10 cellular contexts compared by ENCODE assay signal in genomic region chr5:136018814-136019777, GRCh38. TPM values are rescaled to one million over a fixed set of nuclear protein-coding genes. Genes with fewer than 3 reads are reported as not detected.
DNase-seq lines count a peak whose midpoint lies in the region; ATAC-seq, FAIRE-seq and TF ChIP-seq lines count a peak whose summit lies in the region.
"Had no signal": no experiment of that assay in that cellular context is flagged by ENCODE, and none has a peak within 500 bp of the region (broad histone marks: within the 10 kb centered on the region; RNA-seq: fewer than 3 reads in every experiment).

No MANE protein-coding gene starts in this region.

- no peak overlapping the region for H3K4me2 ChIP-seq in keratinocyte (ENCODE audit: control insufficient read depth, extremely low read depth, insufficient read depth, low read depth, low read length)

- H3K36me3 Mint-ChIP-seq in activated CD8-positive, alpha-beta T cell treated with anti-CD3 and anti-CD28 coated beads, Interleukin-2, amount 10 ng/mL, durations not matched to agents 7 days and 5 days (ENCODE audit: low read depth), result no peaks in the 10 kb centered on the region

- POLR2A ChIA-PET in activated CD8-positive, alpha-beta T cell treated with anti-CD3 and anti-CD28 coated beads, Interleukin-2, amount 10 ng/mL, durations not matched to agents 7 days and 5 days (lab: Charles Lee), result no interaction called here

- intact Hi-C loops in dorsolateral prefrontal cortex (cut with DNase I) (no loop called here), body of pancreas (cut with DNase I) (no loop called here)

- peak; percentile 99 for DNase-seq in HFF-Myc (ENCODE audit: extremely low read depth, low read depth)
- DNase-seq in astrocyte of the cerebellum (ENCODE audit: low read depth), result peak; percentile 99
- no peak for DNase-seq in keratinocyte (ENCODE audit: low read depth, low spot score)
- peak; percentile 31 for DNase-seq in thoracic aorta (ENCODE audit: low spot score)
- no peak for DNase-seq in SW480 (ENCODE audit: low spot score)
- DNase-seq in dorsolateral prefrontal cortex, result no peak
- DNase-seq in activated CD8-positive, alpha-beta T cell treated with anti-CD3 and anti-CD28 coated beads, Interleukin-2, amount 10 ng/mL, durations not matched to agents 7 days and 5 days, result no peak
- DNase-seq in body of pancreas, result no peak
- DNase-seq: NCI-H748 treated with DMSO at 0.1 percent for 48 hours had no signal

- CTCF ChIA-PET in activated CD8-positive, alpha-beta T cell treated with anti-CD3 and anti-CD28 coated beads, Interleukin-2, amount 10 ng/mL, durations not matched to agents 7 days and 5 days (lab: Charles Lee), result no interaction called here

- H4K20me1 ChIP-seq in keratinocyte (ENCODE audit: control insufficient read depth, extremely low read depth, insufficient read depth, low read length), result no peaks in the 10 kb centered on the region

- H3K4me1 ChIP-seq in keratinocyte (ENCODE audit: control insufficient read depth, extremely low read depth, insufficient read depth, low read length) (peaks cover 69% of the 10 kb centered on the region), thoracic aorta (ENCODE audit: control insufficient read depth in 1 of 2, low read depth in 2 of 2) (peaks cover 28 to 87% of the 10 kb centered on the region in 2 donors), body of pancreas (peaks cover 5% of the 10 kb centered on the region)

- in situ Hi-C loops in astrocyte of the cerebellum (cut with HindIII; ENCODE audit: low sequenced_read_pairs), result loop anchor here (5.0 kb wide), 1 partner anchor 42 kb away; no protein-coding TSS in a partner anchor

- H3K9me3 ChIP-seq in keratinocyte (ENCODE audit: control insufficient read depth, low read depth, low read length) (no peaks in the 10 kb centered on the region), thoracic aorta (no peaks in the 10 kb centered on the region), body of pancreas (no peaks in the 10 kb centered on the region)

- H3K79me2 ChIP-seq in keratinocyte (ENCODE audit: control insufficient read depth, insufficient read depth, low read length), result no peaks in the 10 kb centered on the region

- no peak for ATAC-seq in thoracic aorta (ENCODE audit: insufficient number of reproducible peaks, low FRiP score, low read depth)
- ATAC-seq in activated CD8-positive, alpha-beta T cell treated with anti-CD3 and anti-CD28 coated beads, Interleukin-2, amount 10 ng/mL, durations not matched to agents 7 days and 5 days, result no peak
- ATAC-seq in body of pancreas, result no peak

- H3K9me1 ChIP-seq in keratinocyte (ENCODE audit: control insufficient read depth, extremely low read depth, insufficient read depth, low read length), result no peaks in the 10 kb centered on the region

- TF ChIP-seq POLR2A in body of pancreas (IDR thresholded peaks at IDR 0.05), result no peak

- dilution Hi-C loops in keratinocyte (cut with MboI; ENCODE audit: extremely low pct_ligation_motif_present, low sequenced_read_pairs), result no loop called here

- H3K4me1 Mint-ChIP-seq in activated CD8-positive, alpha-beta T cell treated with anti-CD3 and anti-CD28 coated beads, Interleukin-2, amount 10 ng/mL, durations not matched to agents 7 days and 5 days (ENCODE audit: low read depth), result no peaks in the 10 kb centered on the region

- peak overlapping the region; percentile 29 for H3K9ac ChIP-seq in keratinocyte (ENCODE audit: control insufficient read depth, extremely low read depth, insufficient read depth, low read length)

- no peak overlapping the region for H3K4me3 Mint-ChIP-seq in activated CD8-positive, alpha-beta T cell treated with anti-CD3 and anti-CD28 coated beads, Interleukin-2, amount 10 ng/mL, durations not matched to agents 7 days and 5 days

- H3K36me3 ChIP-seq in keratinocyte (ENCODE audit: control insufficient read depth in 2 of 2, extremely low read depth in 1 of 2, insufficient read depth in 2 of 2, low read length in 2 of 2), result no peaks in the 10 kb centered on the region
- no peaks in the 10 kb centered on the region for H3K36me3 ChIP-seq in thoracic aorta
- no peaks in the 10 kb centered on the region for H3K36me3 ChIP-seq in body of pancreas (replicated peaks in 1 of 2; ENCODE audit: insufficient read depth in 1 of 2, low read depth in 2 of 2)

- no peak overlapping the region for H3K4me3 ChIP-seq in HFF-Myc (replicated peaks; ENCODE audit: low read depth, low read length)
- no peak overlapping the region for H3K4me3 ChIP-seq in astrocyte of the cerebellum (ENCODE audit: low read depth, low read length)
- H3K4me3 ChIP-seq in keratinocyte (ENCODE audit: control insufficient read depth in 2 of 3, extremely low read depth in 1 of 3, insufficient read depth in 2 of 3, low read depth in 1 of 3, low read length in 3 of 3), result no peak overlapping the region
- H3K4me3 ChIP-seq in thoracic aorta, result no peak overlapping the region
- peak overlapping the region in 1 of 59 donors; percentile 1 for H3K4me3 ChIP-seq in dorsolateral prefrontal cortex
- H3K4me3 ChIP-seq in body of pancreas, result no peak overlapping the region

- no peaks in the 10 kb centered on the region for H3K27me3 ChIP-seq in keratinocyte (ENCODE audit: control insufficient read depth, extremely low read depth, insufficient read depth, low read length)
- H3K27me3 ChIP-seq in thoracic aorta (replicated peaks; ENCODE audit: insufficient read depth), result no peaks in the 10 kb centered on the region
- peaks cover 0 to 13% (median 0%) of the 10 kb centered on the region in 45 donors for H3K27me3 ChIP-seq in dorsolateral prefrontal cortex
- no peaks in the 10 kb centered on the region for H3K27me3 ChIP-seq in body of pancreas

- peaks cover 34% of the 10 kb centered on the region for H3K27me3 Mint-ChIP-seq in activated CD8-positive, alpha-beta T cell treated with anti-CD3 and anti-CD28 coated beads, Interleukin-2, amount 10 ng/mL, durations not matched to agents 7 days and 5 days (ENCODE audit: low read depth)

- no peak overlapping the region for H3K27ac ChIP-seq in keratinocyte (ENCODE audit: control insufficient read depth, insufficient read depth, low read length)
- H3K27ac ChIP-seq in thoracic aorta, result peak overlapping the region in 1 of 2 donors; percentile 19
- H3K27ac ChIP-seq in dorsolateral prefrontal cortex, result no peak overlapping the region
- no peak overlapping the region for H3K27ac ChIP-seq in body of pancreas

- H2AFZ ChIP-seq in keratinocyte (ENCODE audit: control insufficient read depth, low read length), result no peak overlapping the region

- TF ChIP-seq CTCF in HFF-Myc (IDR thresholded peaks at IDR 0.05; ENCODE audit: low read depth, low read length, missing control alignments) (peak; percentile 50), astrocyte of the cerebellum (IDR thresholded peaks at IDR 0.05; ENCODE audit: low read depth, low read length, missing control alignments) (peak; percentile 53), keratinocyte (optimal IDR thresholded peaks at IDR 0.05 in 1 of 3, IDR thresholded peaks at IDR 0.05 in 1 of 3, conservative IDR thresholded peaks at IDR 0.05 in 1 of 3; ENCODE audit: extremely low read depth in 1 of 3, insufficient read depth in 2 of 3, low read length in 3 of 3) (no peak), thoracic aorta (IDR thresholded peaks at IDR 0.05) (no peak), dorsolateral prefrontal cortex (IDR thresholded peaks at IDR 0.05 in 54 of 56, conservative IDR thresholded peaks at IDR 0.05 in 2 of 56; ENCODE audit: low read depth in 1 of 56, partially characterized antibody in 56 of 56) (no peak), body of pancreas (IDR thresholded peaks at IDR 0.05) (no peak)

- no peaks in the 10 kb centered on the region for H3K9me3 Mint-ChIP-seq in activated CD8-positive, alpha-beta T cell treated with anti-CD3 and anti-CD28 coated beads, Interleukin-2, amount 10 ng/mL, durations not matched to agents 7 days and 5 days (ENCODE audit: insufficient read depth)

- 66 to 73% methylated on average over 11 of the region's 11 CpGs for WGBS in body of pancreas, 2 donors

- H3K27ac Mint-ChIP-seq in activated CD8-positive, alpha-beta T cell treated with anti-CD3 and anti-CD28 coated beads, Interleukin-2, amount 10 ng/mL, durations not matched to agents 7 days and 5 days, result no peak overlapping the region

- no peak for FAIRE-seq in keratinocyte (lab: Jason Lieb, UNC)
- FAIRE-seq: GM18507 had no signal

RNA-seq across cellular contexts. Expression of gene TGFBI, which starts 9.7 kb away (rescaled TPM):
- 270 to 490 TPM (median 379 TPM) in 3 replicates for polyA plus RNA-seq in keratinocyte
- polyA plus RNA-seq in keratinocyte (2011; ENCODE audit: low read depth), result 92.0 TPM
- 190 and 225 TPM in 2 replicates for polyA plus RNA-seq in keratinocyte (2011; cell fraction: cytosol; rRNA removed)
- 856 and 930 TPM in 2 replicates for polyA plus RNA-seq in keratinocyte (2011; cell fraction: nucleus; rRNA removed)
- 178 and 370 TPM in 2 replicates for polyA plus RNA-seq in keratinocyte (2012; ENCODE audit: low replicate concordance)
- 282 to 529 TPM (median 401 TPM) in 3 replicates for polyA minus RNA-seq in keratinocyte
- polyA minus RNA-seq in keratinocyte (2011; cell fraction: cytosol; rRNA and poly(A)+ RNA removed), result 410 TPM
- 536 and 762 TPM in 2 replicates for polyA minus RNA-seq in keratinocyte (2011; cell fraction: nucleus; rRNA and poly(A)+ RNA removed)
- total RNA-seq in thoracic aorta, result 100 to 1,000 TPM; 158 to 173 TPM
- 10 to 100 TPM in 24 of 120 experiments, 1 to 10 TPM in 96; 1.4 to 68.6 (median 6.2) TPM for total RNA-seq in dorsolateral prefrontal cortex
- not detected for total RNA-seq in activated CD8-positive, alpha-beta T cell treated with anti-CD3 and anti-CD28 coated beads, Interleukin-2, amount 10 ng/mL, durations not matched to agents 7 days and 5 days
- total RNA-seq in body of pancreas, result 10 to 100 TPM in 1 of 2 donors, 1 to 10 TPM in 1; 7.6 to 23.9 TPM

Comparison
In these comparisons a context has a peak if more than half of its experiments do, and no peak if none do; other contexts are left out.
1. DNase-seq: peak in HFF-Myc (single experiment), astrocyte of the cerebellum (single experiment) and thoracic aorta (single experiment); none in keratinocyte (single experiment), SW480 (single experiment), dorsolateral prefrontal cortex (0 of 10), activated CD8-positive, alpha-beta T cell treated with anti-CD3 and anti-CD28 coated beads, Interleukin-2, amount 10 ng/mL, durations not matched to agents 7 days and 5 days (single experiment) and body of pancreas (0 of 4).
2. CTCF ChIP-seq: peak in HFF-Myc (single experiment) and astrocyte of the cerebellum (single experiment); none in keratinocyte (0 of 3), thoracic aorta (single experiment), dorsolateral prefrontal cortex (0 of 56) and body of pancreas (0 of 7).